Comparison of ENCODE assay signal across 19 cellular contexts in genomic region chr17:47207143-47208067, GRCh38. TPM values are rescaled to one million over a fixed set of nuclear protein-coding genes. Genes with fewer than 3 reads are reported as not detected.
A peak's percentile ranks its signal among the peaks of the same experiment; 100 is the strongest.
DNase-seq lines count a peak whose midpoint lies in the region; ATAC-seq, FAIRE-seq and TF ChIP-seq lines count a peak whose summit lies in the region.
"Had no signal": no experiment of that assay in that cellular context is flagged by ENCODE, and none has a peak within 500 bp of the region (broad histone marks: within the 10 kb centered on the region; RNA-seq: fewer than 3 reads in every experiment).

No MANE protein-coding gene starts in this region.

- H2AFZ ChIP-seq in astrocyte (ENCODE audit: low read depth, low read length), result no peak overlapping the region

- H3K27ac Mint-ChIP-seq in T-helper 2 cell treated with Interferon-gamma antibody and Interleukin-4, amounts not matched to agents 5 μg/mL and 100 μg/mL, for 36 hours, result peak overlapping the region; percentile 18
- H3K27ac Mint-ChIP-seq in astrocyte (ENCODE audit: unreplicated experiment), result peak overlapping the region; percentile 98
- H3K27ac Mint-ChIP-seq in naive thymus-derived CD8-positive, alpha-beta T cell, result peak overlapping the region in 8 of 10 donors; percentile 4 to 98 (median 88)

- H3K4me3 Mint-ChIP-seq in T-helper 2 cell treated with Interferon-gamma antibody and Interleukin-4, amounts not matched to agents 5 μg/mL and 100 μg/mL, for 36 hours, result no peak overlapping the region
- H3K4me3 Mint-ChIP-seq in astrocyte (ENCODE audit: unreplicated experiment), result no peak overlapping the region
- H3K4me3 Mint-ChIP-seq in naive thymus-derived CD8-positive, alpha-beta T cell, result peak overlapping the region in 1 of 10 donors; percentile 17

- H3F3A ChIP-seq in DOHH2 (ENCODE audit: control insufficient read depth, insufficient read depth), result peaks cover 24% of the 10 kb centered on the region; the same call in 1 of the 2 replicates

- H3K9me3 Mint-ChIP-seq in T-helper 2 cell treated with Interferon-gamma antibody and Interleukin-4, amounts not matched to agents 5 μg/mL and 100 μg/mL, for 36 hours, result no peaks in the 10 kb centered on the region
- H3K9me3 Mint-ChIP-seq in astrocyte (ENCODE audit: unreplicated experiment), result no peaks in the 10 kb centered on the region
- no peaks in the 10 kb centered on the region for H3K9me3 Mint-ChIP-seq in naive thymus-derived CD8-positive, alpha-beta T cell

- POLR2A ChIA-PET in naive thymus-derived CD8-positive, alpha-beta T cell (lab: Charles Lee), result interaction anchor here (1.3 to 1.8 kb wide), 3 partner anchors 13 to 18 kb away, joined by 4 read pairs; partner anchors contain the start of gene CDC27

- H3K27me3 Mint-ChIP-seq in T-helper 2 cell treated with Interferon-gamma antibody and Interleukin-4, amounts not matched to agents 5 μg/mL and 100 μg/mL, for 36 hours (ENCODE audit: low read depth), result peaks cover 6% of the 10 kb centered on the region
- no peaks in the 10 kb centered on the region for H3K27me3 Mint-ChIP-seq in astrocyte (ENCODE audit: low read depth, unreplicated experiment)
- H3K27me3 Mint-ChIP-seq in naive thymus-derived CD8-positive, alpha-beta T cell, result no peaks in the 10 kb centered on the region

- H3K9me3 ChIP-seq in DOHH2 (ENCODE audit: control insufficient read depth, insufficient read depth, low read length) (no peaks in the 10 kb centered on the region), astrocyte (ENCODE audit: insufficient read depth, low read depth, low read length) (no peaks in the 10 kb centered on the region)
- H3K9me3 ChIP-seq: mucosa of descending colon had no signal

- H3K9me2 ChIP-seq in DOHH2 (replicated peaks; ENCODE audit: control insufficient read depth, low read length), result no peaks in the 10 kb centered on the region

- H3K36me3 Mint-ChIP-seq in T-helper 2 cell treated with Interferon-gamma antibody and Interleukin-4, amounts not matched to agents 5 μg/mL and 100 μg/mL, for 36 hours (ENCODE audit: low read depth), result no peaks in the 10 kb centered on the region
- no peaks in the 10 kb centered on the region for H3K36me3 Mint-ChIP-seq in astrocyte (ENCODE audit: low read depth, unreplicated experiment)
- no peaks in the 10 kb centered on the region for H3K36me3 Mint-ChIP-seq in naive thymus-derived CD8-positive, alpha-beta T cell

- DNase-seq in T-helper 2 cell treated with Interferon-gamma antibody and Interleukin-4, amounts not matched to agents 5 μg/mL and 100 μg/mL, for 36 hours (ENCODE audit: low spot score), result no peak
- DNase-seq in T-helper 2 cell, result no peak
- no peak for DNase-seq in astrocyte (ENCODE audit: low read depth)
- no peak for DNase-seq in naive thymus-derived CD8-positive, alpha-beta T cell
- DNase-seq in H4 (ENCODE audit: low spot score), result no peak
- no peak for DNase-seq in RPMI8226
- DNase-seq: caudate nucleus, COR-L47, H7, left colon, mucosa of descending colon, NCI-H2227 treated with DMSO at 0.1 percent for 48 hours, Right ventricle myocardium superior, T-helper 9 cell had no signal

- H3K27ac ChIP-seq in DOHH2 (ENCODE audit: low read depth, low read length) (peak overlapping the region; percentile 76), astrocyte (ENCODE audit: low read depth, low read length) (no peak overlapping the region)

- H3K36me3 ChIP-seq in DOHH2 (ENCODE audit: control insufficient read depth, low read length) (peaks cover 3% of the 10 kb centered on the region; the same call in 1 of the 2 replicates), astrocyte (ENCODE audit: insufficient read depth, low read length) (no peaks in the 10 kb centered on the region)

- TF ChIP-seq CTCF in DOHH2 (IDR thresholded peaks at IDR 0.05; ENCODE audit: low read depth, low read length, poor library complexity, severe bottlenecking), result no peak
- TF ChIP-seq CTCF in astrocyte (IDR thresholded peaks at IDR 0.05; ENCODE audit: insufficient read depth, low read depth, low read length), result no peak

- ATAC-seq in naive thymus-derived CD8-positive, alpha-beta T cell, result no peak
- no peak for ATAC-seq in HG03354 (IDR thresholded peaks at IDR 0.05; ENCODE audit: poor library complexity, severe bottlenecking, unreplicated experiment)
- ATAC-seq: left colon, mucosa of descending colon had no signal

- H3K79me2 ChIP-seq in DOHH2 (ENCODE audit: control insufficient read depth, low read length), result no peaks in the 10 kb centered on the region
- H3K79me2 ChIP-seq in astrocyte (ENCODE audit: insufficient read depth, low read length), result no peaks in the 10 kb centered on the region

- H3K4me2 ChIP-seq in DOHH2 (ENCODE audit: low read length) (peak overlapping the region; percentile 77), astrocyte (ENCODE audit: low read length) (no peak overlapping the region)

- no peak for FAIRE-seq in astrocyte (lab: Jason Lieb, UNC)

- no peaks in the 10 kb centered on the region for H3K27me3 ChIP-seq in DOHH2 (ENCODE audit: control insufficient read depth, low read length)
- H3K27me3 ChIP-seq in astrocyte (ENCODE audit: insufficient read depth, low read length), result no peaks in the 10 kb centered on the region

- no peaks in the 10 kb centered on the region for H4K20me1 ChIP-seq in DOHH2 (ENCODE audit: control insufficient read depth, insufficient read depth, low read depth, low read length)
- no peaks in the 10 kb centered on the region for H4K20me1 ChIP-seq in astrocyte (ENCODE audit: insufficient read depth, low read length)

- H3K4me3 ChIP-seq in DOHH2 (ENCODE audit: low read length) (peak overlapping the region; percentile 44), astrocyte (ENCODE audit: insufficient read depth, low read depth, low read length) (no peak overlapping the region)
- H3K4me3 ChIP-seq: mucosa of descending colon, skin epidermis had no signal

- no peak overlapping the region for H3K9ac ChIP-seq in astrocyte (ENCODE audit: low read length)

- H3K4me1 Mint-ChIP-seq in T-helper 2 cell treated with Interferon-gamma antibody and Interleukin-4, amounts not matched to agents 5 μg/mL and 100 μg/mL, for 36 hours (ENCODE audit: low read depth), result peaks cover 41% of the 10 kb centered on the region
- peaks cover 56% of the 10 kb centered on the region for H3K4me1 Mint-ChIP-seq in astrocyte (ENCODE audit: low read depth, unreplicated experiment)
- peaks cover 23 to 58% (median 39%) of the 10 kb centered on the region in 4 donors for H3K4me1 Mint-ChIP-seq in naive thymus-derived CD8-positive, alpha-beta T cell

- H3K4me1 ChIP-seq in DOHH2 (ENCODE audit: control insufficient read depth, low read length), result peaks cover 70% of the 10 kb centered on the region
- peaks cover 23% of the 10 kb centered on the region for H3K4me1 ChIP-seq in astrocyte (ENCODE audit: insufficient read depth, low read length)

RNA-seq across cellular contexts. Expression of gene MYL4, which starts 1.7 kb away (rescaled TPM):
- 22.7 and 38.5 TPM in 2 replicates for total RNA-seq in astrocyte
- total RNA-seq in naive thymus-derived CD8-positive, alpha-beta T cell, result not detected
- polyA plus RNA-seq in naive thymus-derived CD8-positive, alpha-beta T cell, result not detected
- 0.10 TPM in 1 of 2 replicates, not detected in the other for total RNA-seq in H4 (2014; rRNA removed; shearing (Covaris generic))
- total RNA-seq: A172, H7, left colon, osteocyte had no signal

RNA-seq across cellular contexts. Expression of gene CDC27, which starts 18.3 kb away (rescaled TPM):
- 137 and 151 TPM in 2 replicates for total RNA-seq in astrocyte
- 10 to 100 TPM; 62.2 to 70.7 TPM for total RNA-seq in naive thymus-derived CD8-positive, alpha-beta T cell
- polyA plus RNA-seq in naive thymus-derived CD8-positive, alpha-beta T cell, result 10 to 100 TPM; 55.8 to 77.0 (median 71.5) TPM
- 92.1 and 100 TPM in 2 replicates for total RNA-seq in H4 (2014; rRNA removed; shearing (Covaris generic))

RNA-seq across cellular contexts. Expression of gene ITGB3, which starts 46.2 kb away (rescaled TPM):
- 44.0 and 59.2 TPM in 2 replicates for total RNA-seq in astrocyte
- not detected for total RNA-seq in naive thymus-derived CD8-positive, alpha-beta T cell
- polyA plus RNA-seq in naive thymus-derived CD8-positive, alpha-beta T cell, result not detected
- 3.4 and 3.7 TPM in 2 replicates for total RNA-seq in H4 (2014; rRNA removed; shearing (Covaris generic))
- total RNA-seq: A172 had no signal

Comparison
In these comparisons a context has a peak if more than half of its experiments do, and no peak if none do; other contexts are left out.
1. H3K27ac Mint-ChIP-seq: peak in every context shown above with its lines; median percentile 98 in astrocyte; 88 in naive thymus-derived CD8-positive, alpha-beta T cell; 18 in T-helper 2 cell treated with Interferon-gamma antibody and Interleukin-4, amounts not matched to agents 5 μg/mL and 100 μg/mL, for 36 hours.
2. RNA of gene MYL4, which starts 1.7 kb away (total RNA-seq): 22.7 to 38.5 TPM in astrocyte; not detected in naive thymus-derived CD8-positive, alpha-beta T cell and 0.10 TPM in H4; every median in the first group is over 10 times any median in the second.